Comparison of ENCODE assay signal across 1 cellular context in genomic region chr21:41928621-41929220, GRCh38.
TF ChIP-seq lines count a peak whose summit lies in the region.

No MANE protein-coding gene starts in this region.

TF ChIP-seq in GM12878, 131 proteins besides CTCF, POLR2A, EP300 and RAD21 (continued from another document and continues in another):
- peak; percentile 71 for TF ChIP-seq MLLT1 (IDR thresholded peaks at IDR 0.05)
- TF ChIP-seq NKRF (conservative IDR thresholded peaks at IDR 0.05): no peak
- peak; percentile 96 to 97 for TF ChIP-seq IKZF2 (IDR thresholded peaks at IDR 0.05)
- no peak for TF ChIP-seq SRF (IDR thresholded peaks at IDR 0.05; ENCODE audit: low read depth in 2 of 2, low read length in 2 of 2)
- TF ChIP-seq IKZF1 (conservative IDR thresholded peaks at IDR 0.05): peak; percentile 89
- peak; percentile 65; the same call in 1 of the 2 replicates for TF ChIP-seq FOXM1 (IDR thresholded peaks at IDR 0.05; ENCODE audit: low read depth, low read length)
- peak; percentile 87; the same call in 2 of the 3 replicates for TF ChIP-seq POU2F2 (IDR thresholded peaks at IDR 0.05; ENCODE audit: borderline replicate concordance, low read depth, low read length)
- TF ChIP-seq RUNX3 (IDR thresholded peaks at IDR 0.05; ENCODE audit: low read length): peak; percentile 95
- TF ChIP-seq TCF12 (IDR thresholded peaks at IDR 0.05; ENCODE audit: low read depth, low read length): peak; percentile 34; the same call in 1 of the 2 replicates
- peak; percentile 72 for TF ChIP-seq MEF2B (IDR thresholded peaks at IDR 0.05; ENCODE audit: partially characterized antibody, poor library complexity, severe bottlenecking)
- no peak for TF ChIP-seq REST (IDR thresholded peaks at IDR 0.05; ENCODE audit: low read depth, low read length)
- TF ChIP-seq, protein P1, sequence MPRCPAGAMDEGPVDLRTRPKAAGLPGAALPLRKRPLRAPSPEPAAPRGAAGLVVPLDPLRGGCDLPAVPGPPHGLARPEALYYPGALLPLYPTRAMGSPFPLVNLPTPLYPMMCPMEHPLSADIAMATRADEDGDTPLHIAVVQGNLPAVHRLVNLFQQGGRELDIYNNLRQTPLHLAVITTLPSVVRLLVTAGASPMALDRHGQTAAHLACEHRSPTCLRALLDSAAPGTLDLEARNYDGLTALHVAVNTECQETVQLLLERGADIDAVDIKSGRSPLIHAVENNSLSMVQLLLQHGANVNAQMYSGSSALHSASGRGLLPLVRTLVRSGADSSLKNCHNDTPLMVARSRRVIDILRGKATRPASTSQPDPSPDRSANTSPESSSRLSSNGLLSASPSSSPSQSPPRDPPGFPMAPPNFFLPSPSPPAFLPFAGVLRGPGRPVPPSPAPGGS (IDR thresholded peaks at IDR 0.05; ENCODE audit: borderline replicate concordance, insufficient read depth, low read depth, low read length, poor library complexity, severe bottlenecking): peak; percentile 34
- peak; percentile 5; the same call in 1 of the 2 replicates for TF ChIP-seq ZNF384 (IDR thresholded peaks at IDR 0.05; ENCODE audit: borderline replicate concordance, low read depth, low read length)
- TF ChIP-seq SKIL (IDR thresholded peaks at IDR 0.05; ENCODE audit: low read depth, poor library complexity, severe bottlenecking): peak; percentile 71
- no peak for TF ChIP-seq YBX1 (IDR thresholded peaks at IDR 0.05)
- no peak for TF ChIP-seq STAT3 (IDR thresholded peaks at IDR 0.05; ENCODE audit: low read depth, low read length)
- TF ChIP-seq, protein P2, sequence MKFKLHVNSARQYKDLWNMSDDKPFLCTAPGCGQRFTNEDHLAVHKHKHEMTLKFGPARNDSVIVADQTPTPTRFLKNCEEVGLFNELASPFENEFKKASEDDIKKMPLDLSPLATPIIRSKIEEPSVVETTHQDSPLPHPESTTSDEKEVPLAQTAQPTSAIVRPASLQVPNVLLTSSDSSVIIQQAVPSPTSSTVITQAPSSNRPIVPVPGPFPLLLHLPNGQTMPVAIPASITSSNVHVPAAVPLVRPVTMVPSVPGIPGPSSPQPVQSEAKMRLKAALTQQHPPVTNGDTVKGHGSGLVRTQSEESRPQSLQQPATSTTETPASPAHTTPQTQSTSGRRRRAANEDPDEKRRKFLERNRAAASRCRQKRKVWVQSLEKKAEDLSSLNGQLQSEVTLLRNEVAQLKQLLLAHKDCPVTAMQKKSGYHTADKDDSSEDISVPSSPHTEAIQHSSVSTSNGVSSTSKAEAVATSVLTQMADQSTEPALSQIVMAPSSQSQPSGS (IDR thresholded peaks at IDR 0.05; ENCODE audit: low read length): no peak; the same call in 1 of the 2 replicates
- no peak for TF ChIP-seq FOXK2 (IDR thresholded peaks at IDR 0.05)
- peak; percentile 76; the same call in 1 of the 2 replicates for TF ChIP-seq RCOR1 (conservative IDR thresholded peaks at IDR 0.05; ENCODE audit: low read depth, low read length)
- peak; percentile 61 for TF ChIP-seq DPF2 (IDR thresholded peaks at IDR 0.05)
- peak; percentile 69; the same call in 1 of the 2 replicates for TF ChIP-seq IRF4 (IDR thresholded peaks at IDR 0.05; ENCODE audit: low read depth, low read length)
- TF ChIP-seq ZNF217 (IDR thresholded peaks at IDR 0.05): no peak
- TF ChIP-seq BHLHE40 (IDR thresholded peaks at IDR 0.05; ENCODE audit: borderline replicate concordance in 1 of 2, low read depth in 2 of 2, low read length in 1 of 2): peak; percentile 98
- peak; percentile 81 for TF ChIP-seq BCL11A (IDR thresholded peaks at IDR 0.05; ENCODE audit: low read depth, low read length)
- TF ChIP-seq NFYA (IDR thresholded peaks at IDR 0.05; ENCODE audit: borderline replicate concordance, low read depth, low read length): no peak
- TF ChIP-seq BACH1 (IDR thresholded peaks at IDR 0.05; ENCODE audit: borderline replicate concordance): peak; percentile 42; the same call in 1 of the 2 replicates
- TF ChIP-seq, protein P3, sequence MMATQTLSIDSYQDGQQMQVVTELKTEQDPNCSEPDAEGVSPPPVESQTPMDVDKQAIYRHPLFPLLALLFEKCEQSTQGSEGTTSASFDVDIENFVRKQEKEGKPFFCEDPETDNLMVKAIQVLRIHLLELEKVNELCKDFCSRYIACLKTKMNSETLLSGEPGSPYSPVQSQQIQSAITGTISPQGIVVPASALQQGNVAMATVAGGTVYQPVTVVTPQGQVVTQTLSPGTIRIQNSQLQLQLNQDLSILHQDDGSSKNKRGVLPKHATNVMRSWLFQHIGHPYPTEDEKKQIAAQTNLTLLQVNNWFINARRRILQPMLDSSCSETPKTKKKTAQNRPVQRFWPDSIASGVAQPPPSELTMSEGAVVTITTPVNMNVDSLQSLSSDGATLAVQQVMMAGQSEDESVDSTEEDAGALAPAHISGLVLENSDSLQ (IDR thresholded peaks at IDR 0.05): 0 out of 2 replicates have a peak, but pooled peaks have one; percentile 6
- TF ChIP-seq RAD51 (IDR thresholded peaks at IDR 0.05): peak; percentile 60; the same call in 1 of the 2 replicates
- TF ChIP-seq E4F1 (IDR thresholded peaks at IDR 0.05; ENCODE audit: borderline replicate concordance, partially characterized antibody): no peak
- 0 out of 2 replicates have a peak, but pooled peaks have one; percentile 31 for TF ChIP-seq CREB1 (IDR thresholded peaks at IDR 0.05; ENCODE audit: low read depth)
- peak; percentile 94 for TF ChIP-seq SPI1 (IDR thresholded peaks at IDR 0.05; ENCODE audit: borderline replicate concordance, insufficient read depth, low read depth, low read length)
- no peak for TF ChIP-seq PRDM15 (CRISPR knock-in tag; IDR thresholded peaks at IDR 0.05)
- no peak for TF ChIP-seq POLR2AphosphoS5 (IDR thresholded peaks at IDR 0.05; ENCODE audit: low read length)
